In genomic region chr1:43639990-43640794, GRCh38 we compare ENCODE assay signal across 18 cellular contexts. TPM values are rescaled to one million over a fixed set of nuclear protein-coding genes. Genes with fewer than 3 reads are reported as not detected.
DNase-seq lines count a peak whose midpoint lies in the region; ATAC-seq and TF ChIP-seq lines count a peak whose summit lies in the region.
"Had no signal": no experiment of that assay in that cellular context is flagged by ENCODE, and none has a peak within 500 bp of the region (broad histone marks: within the 10 kb centered on the region; RNA-seq: fewer than 3 reads in every experiment).

No MANE protein-coding gene starts in this region.

- no peaks in the 10 kb centered on the region for H3K36me3 Mint-ChIP-seq in activated CD8-positive, alpha-beta T cell treated with anti-CD3 and anti-CD28 coated beads for 36 hours (ENCODE audit: low read depth)
- no peaks in the 10 kb centered on the region for H3K36me3 Mint-ChIP-seq in activated CD8-positive, alpha-beta T cell treated with anti-CD3 and anti-CD28 coated beads, Interleukin-2, amount 10 ng/mL, durations not matched to agents 7 days and 5 days (ENCODE audit: low read depth)
- H3K36me3 Mint-ChIP-seq in type B pancreatic cell = no peaks in the 10 kb centered on the region
- H3K36me3 Mint-ChIP-seq: stimulated activated effector memory CD8-positive, alpha-beta T cell treated with anti-CD3 and anti-CD28 coated beads, Interleukin-12 subunit alpha, Interleukin-12 subunit beta, amount 100 ng/mL, for 72 hours had no signal

- H3K9me3 ChIP-seq in tibial artery = no peaks in the 10 kb centered on the region
- no peaks in the 10 kb centered on the region for H3K9me3 ChIP-seq in MG63

- no peaks in the 10 kb centered on the region for H3K9me3 Mint-ChIP-seq in activated CD8-positive, alpha-beta T cell treated with anti-CD3 and anti-CD28 coated beads for 36 hours
- no peaks in the 10 kb centered on the region for H3K9me3 Mint-ChIP-seq in activated CD8-positive, alpha-beta T cell treated with anti-CD3 and anti-CD28 coated beads, Interleukin-2, amount 10 ng/mL, durations not matched to agents 7 days and 5 days (ENCODE audit: insufficient read depth)
- H3K9me3 Mint-ChIP-seq in type B pancreatic cell = no peaks in the 10 kb centered on the region
- H3K9me3 Mint-ChIP-seq: CD4-positive, alpha-beta T cell; stimulated activated effector memory CD8-positive, alpha-beta T cell treated with anti-CD3 and anti-CD28 coated beads, Interleukin-12 subunit alpha, Interleukin-12 subunit beta, amount 100 ng/mL, for 72 hours had no signal

- no peak overlapping the region for H3K27ac ChIP-seq in tibial artery

- no peak for TF ChIP-seq CTCF in activated CD8-positive, alpha-beta T cell treated with anti-CD3 and anti-CD28 coated beads for 36 hours (IDR thresholded peaks at IDR 0.05)
- TF ChIP-seq CTCF in type B pancreatic cell (conservative IDR thresholded peaks at IDR 0.05) (peak; percentile 15), tibial artery (IDR thresholded peaks at IDR 0.05) (no peak)

- no peak overlapping the region for H3K27ac Mint-ChIP-seq in activated CD8-positive, alpha-beta T cell treated with anti-CD3 and anti-CD28 coated beads for 36 hours
- no peak overlapping the region for H3K27ac Mint-ChIP-seq in activated CD8-positive, alpha-beta T cell treated with anti-CD3 and anti-CD28 coated beads, Interleukin-2, amount 10 ng/mL, durations not matched to agents 7 days and 5 days
- H3K27ac Mint-ChIP-seq in type B pancreatic cell = peak overlapping the region; percentile 11
- H3K27ac Mint-ChIP-seq: CD4-positive, alpha-beta T cell; stimulated activated effector memory CD8-positive, alpha-beta T cell treated with anti-CD3 and anti-CD28 coated beads, Interleukin-12 subunit alpha, Interleukin-12 subunit beta, amount 100 ng/mL, for 72 hours had no signal

- H3K4me1 ChIP-seq in tibial artery = no peaks in the 10 kb centered on the region

- ATAC-seq in activated CD8-positive, alpha-beta T cell treated with anti-CD3 and anti-CD28 coated beads for 36 hours = no peak
- no peak for ATAC-seq in activated CD8-positive, alpha-beta T cell treated with anti-CD3 and anti-CD28 coated beads, Interleukin-2, amount 10 ng/mL, durations not matched to agents 7 days and 5 days
- ATAC-seq in esophagus mucosa = peak; percentile 80
- ATAC-seq: stimulated activated effector memory CD8-positive, alpha-beta T cell treated with anti-CD3 and anti-CD28 coated beads, Interleukin-12 subunit alpha, Interleukin-12 subunit beta, amount 100 ng/mL, for 72 hours had no signal

- peaks cover 2% of the 10 kb centered on the region for H3K27me3 Mint-ChIP-seq in activated CD8-positive, alpha-beta T cell treated with anti-CD3 and anti-CD28 coated beads for 36 hours
- peaks cover 11% of the 10 kb centered on the region for H3K27me3 Mint-ChIP-seq in activated CD8-positive, alpha-beta T cell treated with anti-CD3 and anti-CD28 coated beads, Interleukin-2, amount 10 ng/mL, durations not matched to agents 7 days and 5 days (ENCODE audit: low read depth)
- peaks cover 6% of the 10 kb centered on the region for H3K27me3 Mint-ChIP-seq in type B pancreatic cell

- H3K36me3 ChIP-seq in tibial artery (no peaks in the 10 kb centered on the region), MG63 (no peaks in the 10 kb centered on the region)

- no peak overlapping the region for H3K4me3 Mint-ChIP-seq in activated CD8-positive, alpha-beta T cell treated with anti-CD3 and anti-CD28 coated beads for 36 hours
- H3K4me3 Mint-ChIP-seq in activated CD8-positive, alpha-beta T cell treated with anti-CD3 and anti-CD28 coated beads, Interleukin-2, amount 10 ng/mL, durations not matched to agents 7 days and 5 days = no peak overlapping the region
- H3K4me3 Mint-ChIP-seq in type B pancreatic cell = no peak overlapping the region
- H3K4me3 Mint-ChIP-seq: CD4-positive, alpha-beta T cell; stimulated activated effector memory CD8-positive, alpha-beta T cell treated with anti-CD3 and anti-CD28 coated beads, Interleukin-12 subunit alpha, Interleukin-12 subunit beta, amount 100 ng/mL, for 72 hours had no signal

- H3K4me1 Mint-ChIP-seq in activated CD8-positive, alpha-beta T cell treated with anti-CD3 and anti-CD28 coated beads for 36 hours (ENCODE audit: low read depth) = no peaks in the 10 kb centered on the region
- no peaks in the 10 kb centered on the region for H3K4me1 Mint-ChIP-seq in activated CD8-positive, alpha-beta T cell treated with anti-CD3 and anti-CD28 coated beads, Interleukin-2, amount 10 ng/mL, durations not matched to agents 7 days and 5 days (ENCODE audit: low read depth)
- peaks cover 5% of the 10 kb centered on the region for H3K4me1 Mint-ChIP-seq in type B pancreatic cell (ENCODE audit: unreplicated experiment)
- H3K4me1 Mint-ChIP-seq: stimulated activated effector memory CD8-positive, alpha-beta T cell treated with anti-CD3 and anti-CD28 coated beads, Interleukin-12 subunit alpha, Interleukin-12 subunit beta, amount 100 ng/mL, for 72 hours had no signal

- CTCF ChIA-PET in activated CD8-positive, alpha-beta T cell treated with anti-CD3 and anti-CD28 coated beads for 36 hours (lab: Charles Lee) = no interaction called here
- CTCF ChIA-PET in activated CD8-positive, alpha-beta T cell treated with anti-CD3 and anti-CD28 coated beads, Interleukin-2, amount 10 ng/mL, durations not matched to agents 7 days and 5 days (lab: Charles Lee) = no interaction called here

- peak; percentile 3 for DNase-seq in activated CD8-positive, alpha-beta T cell treated with anti-CD3 and anti-CD28 coated beads for 36 hours
- DNase-seq in activated CD8-positive, alpha-beta T cell treated with anti-CD3 and anti-CD28 coated beads, Interleukin-2, amount 10 ng/mL, durations not matched to agents 7 days and 5 days = no peak
- DNase-seq in NCI-H69 (lab: John Stamatoyannopoulos, UW) (peak; percentile 21), type B pancreatic cell (ENCODE audit: extremely low spot score, unreplicated experiment) (no peak), tibial artery (no peak), medulla oblongata (ENCODE audit: extremely low spot score) (no peak), MG63 (no peak)
- DNase-seq: activated CD4-positive, alpha-beta T cell treated with anti-CD3 and anti-CD28 coated beads, Interleukin-2, amount 50 U/mL, for 4 hours; activated naive CD4-positive, alpha-beta T cell treated with anti-CD3 and anti-CD28 coated beads, Interleukin-2, amount 50 U/mL, for 16 hours; CD4-positive, alpha-beta T cell; H7; hypothalamus; KG1; NCI-H1092; Right ventricle myocardium superior; trophoblast cell had no signal

- H3K27me3 ChIP-seq in tibial artery (peaks cover 0 to 12% of the 10 kb centered on the region in 2 donors), MG63 (no peaks in the 10 kb centered on the region)

- H3K4me3 ChIP-seq in tibial artery (no peak overlapping the region), MG63 (no peak overlapping the region)

- POLR2A ChIA-PET in activated CD8-positive, alpha-beta T cell treated with anti-CD3 and anti-CD28 coated beads for 36 hours (lab: Charles Lee) = no interaction called here
- POLR2A ChIA-PET in activated CD8-positive, alpha-beta T cell treated with anti-CD3 and anti-CD28 coated beads, Interleukin-2, amount 10 ng/mL, durations not matched to agents 7 days and 5 days (lab: Charles Lee) = no interaction called here

- intact Hi-C loops in activated CD8-positive, alpha-beta T cell treated with anti-CD3 and anti-CD28 coated beads for 36 hours (cut with micrococcal nuclease) = no loop called here
- intact Hi-C loops in tibial artery (cut with DNase I; ENCODE audit: low total_unique reads) = no loop called here

RNA-seq across cellular contexts. Expression of gene KDM4A, which starts 9.8 kb away (rescaled TPM):
- 10 to 100 TPM; 31.0 to 34.0 TPM for total RNA-seq in activated CD8-positive, alpha-beta T cell treated with anti-CD3 and anti-CD28 coated beads for 36 hours
- 10 to 100 TPM; 31.5 to 37.8 TPM for total RNA-seq in activated CD8-positive, alpha-beta T cell treated with anti-CD3 and anti-CD28 coated beads, Interleukin-2, amount 10 ng/mL, durations not matched to agents 7 days and 5 days
- total RNA-seq in esophagus mucosa (23.4 TPM), type B pancreatic cell (ENCODE audit: low replicate concordance) (55.3 and 67.8 TPM in 2 replicates)
- total RNA-seq in MG63 (2014; rRNA removed; shearing (Covaris generic); ENCODE audit: low replicate concordance) = 24.1 and 24.8 TPM in 2 replicates

Comparison
In these comparisons a context has a peak if more than half of its experiments do, and no peak if none do; other contexts are left out.
1. DNase-seq: peak in activated CD8-positive, alpha-beta T cell treated with anti-CD3 and anti-CD28 coated beads for 36 hours (single experiment) and NCI-H69 (single experiment); none in activated CD8-positive, alpha-beta T cell treated with anti-CD3 and anti-CD28 coated beads, Interleukin-2, amount 10 ng/mL, durations not matched to agents 7 days and 5 days (single experiment), type B pancreatic cell (single experiment), tibial artery (0 of 2), medulla oblongata (single experiment) and MG63 (single experiment).